ENCODE assay signal across 8 cellular contexts in the genomic region with DNA sequence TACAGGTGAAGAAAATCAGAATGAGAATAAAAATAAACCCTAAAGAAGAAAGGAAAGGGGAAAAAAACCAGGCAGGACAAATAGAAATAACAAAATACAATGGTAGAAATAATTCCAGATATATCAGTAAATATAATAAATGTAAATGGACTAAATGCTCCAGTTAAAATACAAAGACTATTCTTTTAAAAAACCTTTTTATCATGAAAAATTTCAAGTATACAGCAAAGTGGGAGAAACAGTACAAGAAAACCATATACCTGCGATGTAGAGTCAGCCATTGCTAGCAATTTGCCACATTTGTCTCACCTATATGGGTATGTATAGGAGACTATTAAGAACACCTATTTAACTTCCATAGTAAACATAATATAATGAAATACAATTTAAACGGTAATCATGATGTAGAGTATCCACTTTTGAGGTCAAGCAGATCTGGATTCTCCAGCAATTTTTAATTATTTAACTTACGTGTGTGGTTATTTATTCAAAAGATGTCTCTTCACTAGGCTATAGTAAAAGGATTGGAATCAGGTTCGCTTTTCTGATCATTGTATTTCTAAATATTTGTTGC. TPM values are rescaled to one million over a fixed set of nuclear protein-coding genes. Genes with fewer than 3 reads are reported as not detected.
DNase-seq lines count a peak whose midpoint lies in the region; ATAC-seq and TF ChIP-seq lines count a peak whose summit lies in the region.

No MANE protein-coding gene starts in this region.

- H3K79me2 ChIP-seq in PC-9 (ENCODE audit: low read depth), result peaks cover 40% of the 10 kb centered on the region

- TSS peak; percentile 68 for BruUV-seq in PC-9 (replicated peaks; lab: Mats Ljungman, UMichigan)

- H3K27me3 Mint-ChIP-seq in effector memory CD8-positive, alpha-beta T cell, result peaks cover 7 to 22% of the 10 kb centered on the region in 2 donors

- H3K4me3 ChIP-seq in GM12865 (ENCODE audit: low read depth, low read length) (peak overlapping the region; percentile 61), PC-9 (peak overlapping the region; percentile 61), fibroblast of villous mesenchyme (ENCODE audit: low read depth, low read length) (peak overlapping the region; percentile 59), skeletal muscle satellite cell (ENCODE audit: low read length) (peak overlapping the region; percentile 69)

- H3K9me2 ChIP-seq in PC-9 (ENCODE audit: insufficient read depth), result no peaks in the 10 kb centered on the region

- H3K4me2 ChIP-seq in PC-9 (peak overlapping the region; percentile 85), skeletal muscle satellite cell (ENCODE audit: low read length) (peak overlapping the region; percentile 79)

- no peaks in the 10 kb centered on the region for H3K9me3 Mint-ChIP-seq in effector memory CD8-positive, alpha-beta T cell

- H3K9ac ChIP-seq in skeletal muscle satellite cell (ENCODE audit: low read depth, low read length), result peak overlapping the region; percentile 62

- POLR2A ChIA-PET in PC-9 (lab: Charles Lee; ENCODE audit: unreplicated experiment), result interaction anchor here (0.6 to 1.2 kb wide), 3 partner anchors 12 to 44 kb away, joined by 3 to 5 read pairs (median 4); no protein-coding TSS in a partner anchor

- peaks cover 23% of the 10 kb centered on the region for H3K36me3 ChIP-seq in PC-9 (ENCODE audit: low read depth)
- H3K36me3 ChIP-seq in skeletal muscle satellite cell (ENCODE audit: insufficient read depth, low read length), result peaks cover 21% of the 10 kb centered on the region

- peaks cover 7% of the 10 kb centered on the region for H3K36me3 Mint-ChIP-seq in effector memory CD8-positive, alpha-beta T cell (ENCODE audit: insufficient read depth)

- intact Hi-C loops in PC-9 (cut with micrococcal nuclease; ENCODE audit: unreplicated experiment), result no loop called here

- TF ChIP-seq CTCF in GM12865 (IDR thresholded peaks at IDR 0.05; ENCODE audit: insufficient read depth, low read depth, low read length, missing control alignments), result no peak
- no peak for TF ChIP-seq CTCF in PC-9 (conservative IDR thresholded peaks at IDR 0.05)
- no peak for TF ChIP-seq CTCF in fibroblast of villous mesenchyme (IDR thresholded peaks at IDR 0.05; ENCODE audit: insufficient read depth, low read depth, low read length)

- H3K9me3 ChIP-seq in PC-9 (ENCODE audit: insufficient read depth, low read depth), result no peaks in the 10 kb centered on the region
- no peaks in the 10 kb centered on the region for H3K9me3 ChIP-seq in skeletal muscle satellite cell (replicated peaks; ENCODE audit: low read length)

- peak overlapping the region in 1 of 2 donors; percentile 96 for H3K27ac Mint-ChIP-seq in effector memory CD8-positive, alpha-beta T cell

- H4K20me1 ChIP-seq in PC-9 (ENCODE audit: insufficient read depth), result peaks cover 15% of the 10 kb centered on the region

- ATAC-seq in HG03025 (IDR thresholded peaks at IDR 0.05; ENCODE audit: low FRiP score, unreplicated experiment), result no peak
- no peak for ATAC-seq in effector memory CD8-positive, alpha-beta T cell (replicated peaks)

- in situ Hi-C loops in ACHN (cut with HindIII; ENCODE audit: low pct_ligation_motif_present, low pct_unique_long_range_greater_than_20kb, low sequenced_read_pairs), result no loop called here

- CTCF ChIA-PET in PC-9 (lab: Charles Lee), result interaction anchor here (0.6 kb wide), 1 partner anchor 118 kb away, joined by 4 read pairs; no protein-coding TSS in a partner anchor

- no peak overlapping the region for H3K27ac ChIP-seq in PC-9

- peak overlapping the region in 1 of 2 donors; percentile 84 for H3K4me3 Mint-ChIP-seq in effector memory CD8-positive, alpha-beta T cell

- peak overlapping the region; percentile 82 for H2AFZ ChIP-seq in PC-9

- no peak for DNase-seq in GM12865 (ENCODE audit: low read depth)
- DNase-seq in PC-9, result no peak
- DNase-seq in fibroblast of villous mesenchyme (ENCODE audit: low read depth), result no peak
- no peak for DNase-seq in ACHN
- DNase-seq in activated CD4-positive, CD25-positive, alpha-beta regulatory T cell (lab: John Stamatoyannopoulos, UW), result no peak
- DNase-seq in effector memory CD8-positive, alpha-beta T cell, result no peak

- peaks cover 27 to 31% of the 10 kb centered on the region in 2 donors for H3K4me1 Mint-ChIP-seq in effector memory CD8-positive, alpha-beta T cell (ENCODE audit: low read depth in 2 of 2)

- H3K4me1 ChIP-seq in PC-9 (replicated peaks; ENCODE audit: insufficient read depth) (peaks cover 18% of the 10 kb centered on the region), skeletal muscle satellite cell (ENCODE audit: control insufficient read depth, insufficient read depth, low read length) (peaks cover 37% of the 10 kb centered on the region)

- H3K27me3 ChIP-seq in PC-9 (ENCODE audit: insufficient read depth, low read depth), result no peaks in the 10 kb centered on the region
- H3K27me3 ChIP-seq in skeletal muscle satellite cell (ENCODE audit: control insufficient read depth, insufficient read depth, low read length), result no peaks in the 10 kb centered on the region

- H3F3A ChIP-seq in PC-9 (ENCODE audit: insufficient read depth, low read depth), result 0 out of 2 replicates have a peak, but pooled peaks cover 3% of the 10 kb centered on the region

RNA-seq across cellular contexts. Expression of gene VAPB, which starts 0.9 kb away (rescaled TPM):
- total RNA-seq in PC-9 (2021), result 73.0 and 80.6 TPM in 2 replicates
- 12.2 and 15.1 TPM in 2 replicates for total RNA-seq in fibroblast of villous mesenchyme
- total RNA-seq in skeletal muscle satellite cell (2012; rRNA removed), result 10.9 and 12.9 TPM in 2 replicates
